10 cellular contexts compared by ENCODE assay signal in genomic region chr6:108921547-108922331, GRCh38.
DNase-seq lines count a peak whose midpoint lies in the region; ATAC-seq and TF ChIP-seq lines count a peak whose summit lies in the region.
"Had no signal": no experiment of that assay in that cellular context is flagged by ENCODE, and none has a peak within 500 bp of the region (broad histone marks: within the 10 kb centered on the region; RNA-seq: fewer than 3 reads in every experiment).

No MANE protein-coding gene starts in this region.

- H4K20me1 ChIP-seq in BLaER1: no peaks in the 10 kb centered on the region
- no peaks in the 10 kb centered on the region for H4K20me1 ChIP-seq in MM.1S (ENCODE audit: insufficient read depth, low read length)

- no peak overlapping the region for H3K9ac ChIP-seq in BLaER1
- H3K9ac ChIP-seq in MM.1S (ENCODE audit: low read length): no peak overlapping the region
- H3K9ac ChIP-seq in adipocyte (ENCODE audit: low read length): no peak overlapping the region

- H3K27me3 ChIP-seq in BLaER1 (no peaks in the 10 kb centered on the region), MM.1S (replicated peaks; ENCODE audit: insufficient read depth, low read length) (no peaks in the 10 kb centered on the region), adipocyte (replicated peaks; ENCODE audit: control insufficient read depth, insufficient read depth, low read length) (no peaks in the 10 kb centered on the region)

- no peak overlapping the region for H3K4me3 ChIP-seq in BLaER1
- no peak overlapping the region for H3K4me3 ChIP-seq in MM.1S (ENCODE audit: low read length)
- peak overlapping the region; percentile 4 for H3K4me3 ChIP-seq in adipocyte (ENCODE audit: low read length)

- peaks cover 8% of the 10 kb centered on the region for H3K9me3 ChIP-seq in BLaER1
- H3K9me3 ChIP-seq in MM.1S (replicated peaks; ENCODE audit: insufficient read depth, low read length): no peaks in the 10 kb centered on the region
- H3K9me3 ChIP-seq in adipocyte (ENCODE audit: control insufficient read depth, low read length): no peaks in the 10 kb centered on the region

- H3K4me1 ChIP-seq in BLaER1: peaks cover 50% of the 10 kb centered on the region
- peaks cover 15% of the 10 kb centered on the region for H3K4me1 ChIP-seq in MM.1S (ENCODE audit: low read length)
- peaks cover 17% of the 10 kb centered on the region for H3K4me1 ChIP-seq in adipocyte (ENCODE audit: control insufficient read depth, insufficient read depth, low read length)

- H3K9me2 ChIP-seq in MM.1S (replicated peaks; ENCODE audit: insufficient read depth, low read length): no peaks in the 10 kb centered on the region

- no peak overlapping the region for H2AFZ ChIP-seq in MM.1S (ENCODE audit: low read length)

- DNase-seq in MM.1S: peak; percentile 49
- DNase-seq in adipocyte (ENCODE audit: low read depth): peak; percentile 45
- peak; percentile 48 for DNase-seq in mucosa of gallbladder (ENCODE audit: low spot score)
- DNase-seq in ecto neural progenitor cell (ENCODE audit: low spot score): no peak
- no peak for DNase-seq in HuH-7.5 (ENCODE audit: low spot score)
- no peak for DNase-seq in anterior cingulate cortex (lab: John Stamatoyannopoulos, UW)
- DNase-seq: activated B cell treated with CpG ODN at 0.5 μM for 24 hours, NCI-H2029 treated with DMSO at 0.1 percent for 48 hours had no signal

- H3K27ac ChIP-seq in BLaER1: peak overlapping the region; percentile 53
- H3K27ac ChIP-seq in MM.1S (ENCODE audit: low read length): no peak overlapping the region

- no peak for TF ChIP-seq CTCF in MM.1S (IDR thresholded peaks at IDR 0.05; ENCODE audit: low read length)

- H3K79me2 ChIP-seq in MM.1S (ENCODE audit: low read length): no peaks in the 10 kb centered on the region

- H3K36me3 ChIP-seq in BLaER1 (no peaks in the 10 kb centered on the region), MM.1S (replicated peaks; ENCODE audit: insufficient read depth, low read length) (no peaks in the 10 kb centered on the region), adipocyte (ENCODE audit: control insufficient read depth, insufficient read depth, low read length, severe bottlenecking) (no peaks in the 10 kb centered on the region)

- H3K4me2 ChIP-seq in BLaER1: peak overlapping the region; percentile 81
- H3K4me2 ChIP-seq in MM.1S (ENCODE audit: low read depth, low read length): no peak overlapping the region

- no peaks in the 10 kb centered on the region for H3F3A ChIP-seq in MM.1S (ENCODE audit: insufficient read depth, low read length)

- no peak for ATAC-seq in GM18867 (IDR thresholded peaks at IDR 0.05; ENCODE audit: unreplicated experiment)

Comparison
In these comparisons a context has a peak if more than half of its experiments do, and no peak if none do; other contexts are left out.
1. DNase-seq: peak in MM.1S (single experiment), adipocyte (single experiment) and mucosa of gallbladder (single experiment); none in ecto neural progenitor cell (single experiment), HuH-7.5 (single experiment) and anterior cingulate cortex (0 of 58).